ENCODE assay signal across 9 cellular contexts in the genomic region with DNA sequence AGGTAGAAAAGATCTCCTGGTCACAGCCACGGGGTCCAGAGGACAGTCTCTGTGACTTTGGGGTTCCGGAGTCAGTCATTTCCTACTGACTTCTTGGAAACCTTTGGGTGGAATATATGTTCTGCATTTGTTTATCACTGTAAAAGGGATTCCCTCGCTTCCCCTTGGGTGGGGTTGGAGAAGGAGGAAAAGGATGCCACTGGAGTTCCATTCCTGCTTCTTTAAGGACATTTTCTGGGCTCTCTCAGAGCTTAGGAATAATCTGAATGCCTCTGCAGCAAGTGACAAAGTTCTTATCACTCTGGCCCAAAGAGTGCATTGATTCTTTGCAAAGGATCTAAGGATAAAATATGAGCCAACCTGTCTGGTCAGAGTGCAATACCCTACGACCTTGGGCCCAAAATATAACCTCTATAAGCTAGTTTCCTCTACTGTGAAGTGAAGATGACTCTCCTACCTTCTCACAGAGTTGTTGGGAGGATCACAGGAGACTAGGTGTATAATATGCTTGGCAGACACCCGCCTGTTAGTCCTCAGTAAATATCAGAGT. TPM values are rescaled to one million over a fixed set of nuclear protein-coding genes. Genes with fewer than 3 reads are reported as not detected.
A peak's percentile ranks its signal among the peaks of the same experiment; 100 is the strongest.
DNase-seq lines count a peak whose midpoint lies in the region; ATAC-seq and TF ChIP-seq lines count a peak whose summit lies in the region.
"Had no signal": no experiment of that assay in that cellular context is flagged by ENCODE, and none has a peak within 500 bp of the region (broad histone marks: within the 10 kb centered on the region; RNA-seq: fewer than 3 reads in every experiment).

No MANE protein-coding gene starts in this region.

- WGBS in tibial nerve, 2 donors = 79 to 90% methylated on average over 5 of the region's 5 CpGs

- peak overlapping the region; percentile 60 for H3K4me3 Mint-ChIP-seq in activated T-cell treated with anti-CD3 and anti-CD28 coated beads, Interleukin-2, amount 50 U/mL, for 24 hours
- H3K4me3 Mint-ChIP-seq in activated naive CD8-positive, alpha-beta T cell treated with anti-CD3 and anti-CD28 coated beads, Interleukin-2, amount 10 ng/mL, durations not matched to agents 7 days and 5 days = peak overlapping the region; percentile 76

- no peak for TF ChIP-seq EP300 in tibial nerve (IDR thresholded peaks at IDR 0.05)

- H3K36me3 Mint-ChIP-seq in activated T-cell treated with anti-CD3 and anti-CD28 coated beads, Interleukin-2, amount 50 U/mL, for 24 hours (ENCODE audit: low read depth) = peaks cover 62% of the 10 kb centered on the region
- H3K36me3 Mint-ChIP-seq in activated naive CD8-positive, alpha-beta T cell treated with anti-CD3 and anti-CD28 coated beads, Interleukin-2, amount 10 ng/mL, durations not matched to agents 7 days and 5 days = peaks cover 33% of the 10 kb centered on the region

- no peak for TF ChIP-seq CTCF in tibial nerve (IDR thresholded peaks at IDR 0.05)

- TF ChIP-seq POLR2A in tibial nerve (IDR thresholded peaks at IDR 0.05) = no peak

- no peaks in the 10 kb centered on the region for H3K27me3 ChIP-seq in tibial nerve

- no peak overlapping the region for H3K4me3 ChIP-seq in tibial nerve

- peak overlapping the region in 3 of 4 donors; percentile 49 to 72 (median 63) for H3K27ac ChIP-seq in tibial nerve

- H3K36me3 ChIP-seq in tibial nerve = no peaks in the 10 kb centered on the region

- H3K9me3 ChIP-seq in tibial nerve = no peaks in the 10 kb centered on the region

- DNase-seq in activated T-cell treated with anti-CD3 and anti-CD28 coated beads, Interleukin-2, amount 50 U/mL, for 24 hours = no peak
- DNase-seq in activated T-cell treated with anti-CD3 and anti-CD28 coated beads, Interleukin-2, amount 50 U/mL, for 1 hour = no peak
- DNase-seq in activated naive CD8-positive, alpha-beta T cell treated with anti-CD3 and anti-CD28 coated beads, Interleukin-2, amount 10 ng/mL, durations not matched to agents 7 days and 5 days = no peak
- peak; percentile 1 for DNase-seq in middle frontal gyrus (ENCODE audit: extremely low spot score, low spot score)
- no peak for DNase-seq in tibial nerve (ENCODE audit: low spot score in 2 of 2)
- no peak for DNase-seq in AG08395 (ENCODE audit: low spot score)
- no peak for DNase-seq in stimulated activated CD4-positive, alpha-beta T cell treated with anti-CD3 and anti-CD28 coated beads, Interleukin-15, amount 100 ng/mL, for 24 hours
- DNase-seq: NCI-H1417 treated with DMSO at 0.1 percent for 48 hours had no signal

- POLR2A ChIA-PET in activated naive CD8-positive, alpha-beta T cell treated with anti-CD3 and anti-CD28 coated beads, Interleukin-2, amount 10 ng/mL, durations not matched to agents 7 days and 5 days (lab: Charles Lee) = interaction anchor here (0.6 to 11.3 kb wide), 10 partner anchors 8 to 132 kb away, joined by 3 to 285 read pairs (median 7); a partner anchor contains a TSS

- H3K9me3 Mint-ChIP-seq in activated T-cell treated with anti-CD3 and anti-CD28 coated beads, Interleukin-2, amount 50 U/mL, for 24 hours = no peaks in the 10 kb centered on the region
- no peaks in the 10 kb centered on the region for H3K9me3 Mint-ChIP-seq in activated naive CD8-positive, alpha-beta T cell treated with anti-CD3 and anti-CD28 coated beads, Interleukin-2, amount 10 ng/mL, durations not matched to agents 7 days and 5 days

- H3K4me1 Mint-ChIP-seq in activated T-cell treated with anti-CD3 and anti-CD28 coated beads, Interleukin-2, amount 50 U/mL, for 24 hours (ENCODE audit: low read depth) = peaks cover 96% of the 10 kb centered on the region
- H3K4me1 Mint-ChIP-seq in activated naive CD8-positive, alpha-beta T cell treated with anti-CD3 and anti-CD28 coated beads, Interleukin-2, amount 10 ng/mL, durations not matched to agents 7 days and 5 days = peaks cover 87% of the 10 kb centered on the region

- no peaks in the 10 kb centered on the region for H3K27me3 Mint-ChIP-seq in activated T-cell treated with anti-CD3 and anti-CD28 coated beads, Interleukin-2, amount 50 U/mL, for 24 hours
- H3K27me3 Mint-ChIP-seq in activated naive CD8-positive, alpha-beta T cell treated with anti-CD3 and anti-CD28 coated beads, Interleukin-2, amount 10 ng/mL, durations not matched to agents 7 days and 5 days = no peaks in the 10 kb centered on the region

- peaks cover 0 to 52% (median 32%) of the 10 kb centered on the region in 4 donors for H3K4me1 ChIP-seq in tibial nerve

- H3K27ac Mint-ChIP-seq in activated T-cell treated with anti-CD3 and anti-CD28 coated beads, Interleukin-2, amount 50 U/mL, for 24 hours = peak overlapping the region; percentile 96
- H3K27ac Mint-ChIP-seq in activated naive CD8-positive, alpha-beta T cell treated with anti-CD3 and anti-CD28 coated beads, Interleukin-2, amount 10 ng/mL, durations not matched to agents 7 days and 5 days = peak overlapping the region; percentile 90

- no peak for ATAC-seq in activated naive CD8-positive, alpha-beta T cell treated with anti-CD3 and anti-CD28 coated beads, Interleukin-2, amount 10 ng/mL, durations not matched to agents 7 days and 5 days (ENCODE audit: low read depth)
- no peak for ATAC-seq in HG02938 (IDR thresholded peaks at IDR 0.05; ENCODE audit: unreplicated experiment)

RNA-seq across cellular contexts. Expression of a gene that starts 17.2 kb away (rescaled TPM):
- 100 to 1,000 TPM; 130 TPM for total RNA-seq in activated naive CD8-positive, alpha-beta T cell treated with anti-CD3 and anti-CD28 coated beads, Interleukin-2, amount 10 ng/mL, durations not matched to agents 7 days and 5 days
- total RNA-seq in tibial nerve = 10 to 100 TPM; 13.0 to 21.9 (median 13.8) TPM

Comparison
In these comparisons a context has a peak if more than half of its experiments do, and no peak if none do; other contexts are left out.
1. RNA of a gene that starts 17.2 kb away (total RNA-seq): 130 TPM in activated naive CD8-positive, alpha-beta T cell treated with anti-CD3 and anti-CD28 coated beads, Interleukin-2, amount 10 ng/mL, durations not matched to agents 7 days and 5 days; 13.0 to 21.9 TPM in tibial nerve; every median in the first group is over 4 times any median in the second.